Comparison of ENCODE assay signal across 28 cellular contexts in the genomic region with DNA sequence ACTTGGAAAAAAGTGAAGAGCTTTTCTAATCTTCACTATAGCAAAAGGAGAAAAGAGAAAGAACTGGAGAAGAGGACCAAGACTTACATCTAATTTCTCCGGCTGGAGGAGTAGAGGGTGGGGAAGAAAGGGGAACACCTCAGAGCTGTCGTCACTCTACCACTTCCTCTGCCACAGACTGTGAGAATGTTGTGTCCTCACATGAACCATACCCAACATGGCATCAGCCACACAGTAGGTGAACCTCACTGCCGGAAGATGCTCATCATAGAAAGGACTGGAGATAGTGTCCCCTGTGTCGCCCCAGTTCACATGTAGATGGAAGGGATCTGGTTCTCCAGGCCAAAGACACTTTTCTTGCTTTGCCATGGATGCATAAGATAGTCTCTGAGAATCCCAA.
DNase-seq lines count a peak whose midpoint lies in the region; ATAC-seq and TF ChIP-seq lines count a peak whose summit lies in the region.
"Had no signal": no experiment of that assay in that cellular context is flagged by ENCODE, and none has a peak within 500 bp of the region (broad histone marks: within the 10 kb centered on the region; RNA-seq: fewer than 3 reads in every experiment).

No MANE protein-coding gene starts in this region.

- H3K4me1 Mint-ChIP-seq in activated T-cell treated with anti-CD3 and anti-CD28 coated beads, Interleukin-2, amount 50 U/mL, for 24 hours (ENCODE audit: low read depth), result peaks cover 11% of the 10 kb centered on the region
- peaks cover 12% of the 10 kb centered on the region for H3K4me1 Mint-ChIP-seq in activated T-cell treated with anti-CD3 and anti-CD28 coated beads, Interleukin-2, amount 50 U/mL, for 4 hours (ENCODE audit: low read depth)
- peaks cover 7% of the 10 kb centered on the region for H3K4me1 Mint-ChIP-seq in activated naive CD8-positive, alpha-beta T cell treated with anti-CD3 and anti-CD28 coated beads, Interleukin-2, amount 10 ng/mL, durations not matched to agents 7 days and 5 days
- H3K4me1 Mint-ChIP-seq: immature natural killer cell had no signal

- H3K36me3 Mint-ChIP-seq in activated T-cell treated with anti-CD3 and anti-CD28 coated beads, Interleukin-2, amount 50 U/mL, for 24 hours (ENCODE audit: low read depth), result no peaks in the 10 kb centered on the region
- no peaks in the 10 kb centered on the region for H3K36me3 Mint-ChIP-seq in activated T-cell treated with anti-CD3 and anti-CD28 coated beads, Interleukin-2, amount 50 U/mL, for 4 hours (ENCODE audit: insufficient read depth)
- H3K36me3 Mint-ChIP-seq in activated naive CD8-positive, alpha-beta T cell treated with anti-CD3 and anti-CD28 coated beads, Interleukin-2, amount 10 ng/mL, durations not matched to agents 7 days and 5 days, result no peaks in the 10 kb centered on the region
- H3K36me3 Mint-ChIP-seq: immature natural killer cell had no signal

- peak overlapping the region; percentile 39 for H3K27ac Mint-ChIP-seq in activated T-cell treated with anti-CD3 and anti-CD28 coated beads, Interleukin-2, amount 50 U/mL, for 24 hours
- H3K27ac Mint-ChIP-seq in activated naive CD8-positive, alpha-beta T cell treated with anti-CD3 and anti-CD28 coated beads, Interleukin-2, amount 10 ng/mL, durations not matched to agents 7 days and 5 days, result no peak overlapping the region
- H3K27ac Mint-ChIP-seq: immature natural killer cell; nephron progenitor cell; T-helper 1 cell treated with Interleukin-12 subunit alpha and Interleukin-12 subunit beta and Interleukin-4 antibody, amounts not matched to agents 30 μg/mL and 1 μg/mL, for 36 hours had no signal

- H3K9me3 Mint-ChIP-seq in activated T-cell treated with anti-CD3 and anti-CD28 coated beads, Interleukin-2, amount 50 U/mL, for 24 hours, result peaks cover 7% of the 10 kb centered on the region
- peaks cover 11% of the 10 kb centered on the region for H3K9me3 Mint-ChIP-seq in activated T-cell treated with anti-CD3 and anti-CD28 coated beads, Interleukin-2, amount 50 U/mL, for 4 hours
- peaks cover 8% of the 10 kb centered on the region for H3K9me3 Mint-ChIP-seq in activated naive CD8-positive, alpha-beta T cell treated with anti-CD3 and anti-CD28 coated beads, Interleukin-2, amount 10 ng/mL, durations not matched to agents 7 days and 5 days

- H3K27me3 Mint-ChIP-seq in activated T-cell treated with anti-CD3 and anti-CD28 coated beads, Interleukin-2, amount 50 U/mL, for 24 hours, result no peaks in the 10 kb centered on the region
- H3K27me3 Mint-ChIP-seq in activated T-cell treated with anti-CD3 and anti-CD28 coated beads, Interleukin-2, amount 50 U/mL, for 4 hours (ENCODE audit: low read depth), result peaks cover 4% of the 10 kb centered on the region
- no peaks in the 10 kb centered on the region for H3K27me3 Mint-ChIP-seq in activated naive CD8-positive, alpha-beta T cell treated with anti-CD3 and anti-CD28 coated beads, Interleukin-2, amount 10 ng/mL, durations not matched to agents 7 days and 5 days

- no peak overlapping the region for H3K4me3 ChIP-seq in NB4 (ENCODE audit: low read depth, low read length)
- H3K4me3 ChIP-seq: BLaER1 treated with 17β-estradiol and CSF1 and Interleukin-3, amounts not matched to agents 10 nM and 100 nM; esophagus squamous epithelium; gastrocnemius medialis; ovary; SJCRH30; uterus had no signal

- no peak for DNase-seq in activated T-cell treated with anti-CD3 and anti-CD28 coated beads, Interleukin-2, amount 50 U/mL, for 24 hours
- no peak for DNase-seq in activated T-cell treated with anti-CD3 and anti-CD28 coated beads, Interleukin-2, amount 50 U/mL, for 4 hours
- DNase-seq in NB4 (ENCODE audit: low read depth) (peak; percentile 17), NCI-H2171 treated with DMSO at 0.1 percent for 48 hours (lab: John Stamatoyannopoulos, UW) (no peak), HPDE6-E6E7 (ENCODE audit: extremely low spot score) (no peak), DMS 273 (lab: John Stamatoyannopoulos, UW; ENCODE audit: unreplicated experiment) (no peak)
- no peak for DNase-seq in activated naive CD8-positive, alpha-beta T cell treated with anti-CD3 and anti-CD28 coated beads, Interleukin-2, amount 10 ng/mL, durations not matched to agents 7 days and 5 days
- DNase-seq in stimulated activated naive CD8-positive, alpha-beta T cell treated with anti-CD3 and anti-CD28 coated beads, Interleukin-15, Interleukin-2, amounts not matched to agents 100 U/mL and 50 U/mL, for 24 hours, result peak; percentile 5
- DNase-seq: brain microvascular endothelial cell; effector CD8-positive, alpha-beta T cell; EL; esophagus squamous epithelium; gastrocnemius medialis; hippocampal formation; NCI-H1048; NCI-H1694 treated with DMSO at 0.1 percent for 48 hours; NCI-H524 treated with DMSO at 0.1 percent for 48 hours; nephron progenitor cell; ovary; retina; SJCRH30; small intestine; stimulated activated CD4-positive, alpha-beta T cell treated with anti-CD3 and anti-CD28 coated beads, Interleukin-1b, Interleukin-23, amount 100 ng/mL, for 48 hours; uterus had no signal

- no peak for TF ChIP-seq CTCF in NB4 (IDR thresholded peaks at IDR 0.05; ENCODE audit: low read depth, low read length)

- POLR2A ChIA-PET in activated naive CD8-positive, alpha-beta T cell treated with anti-CD3 and anti-CD28 coated beads, Interleukin-2, amount 10 ng/mL, durations not matched to agents 7 days and 5 days (lab: Charles Lee), result no interaction called here

- no peak for ATAC-seq in activated T-cell treated with anti-CD3 and anti-CD28 coated beads, Interleukin-2, amount 50 U/mL, for 4 hours
- peak; percentile 78 for ATAC-seq in activated naive CD8-positive, alpha-beta T cell treated with anti-CD3 and anti-CD28 coated beads, Interleukin-2, amount 10 ng/mL, durations not matched to agents 7 days and 5 days (ENCODE audit: low read depth)
- peak; percentile 65 for ATAC-seq in stimulated activated naive CD8-positive, alpha-beta T cell treated with anti-CD3 and anti-CD28 coated beads, Interleukin-15, Interleukin-2, amounts not matched to agents 100 U/mL and 50 U/mL, for 24 hours
- ATAC-seq: gastrocnemius medialis, left lobe of liver had no signal

- TF ChIP-seq POLR2A in NB4 (IDR thresholded peaks at IDR 0.05; ENCODE audit: extremely low read depth, insufficient read length), result no peak

- H3K4me3 Mint-ChIP-seq in activated T-cell treated with anti-CD3 and anti-CD28 coated beads, Interleukin-2, amount 50 U/mL, for 24 hours, result no peak overlapping the region
- H3K4me3 Mint-ChIP-seq in activated T-cell treated with anti-CD3 and anti-CD28 coated beads, Interleukin-2, amount 50 U/mL, for 4 hours, result no peak overlapping the region
- H3K4me3 Mint-ChIP-seq in activated naive CD8-positive, alpha-beta T cell treated with anti-CD3 and anti-CD28 coated beads, Interleukin-2, amount 10 ng/mL, durations not matched to agents 7 days and 5 days, result no peak overlapping the region
- H3K4me3 Mint-ChIP-seq: immature natural killer cell; nephron progenitor cell; T-helper 1 cell treated with Interleukin-12 subunit alpha and Interleukin-12 subunit beta and Interleukin-4 antibody, amounts not matched to agents 30 μg/mL and 1 μg/mL, for 36 hours had no signal

Comparison
In these comparisons a context has a peak if more than half of its experiments do, and no peak if none do; other contexts are left out.
1. DNase-seq: peak in NB4 (single experiment) and stimulated activated naive CD8-positive, alpha-beta T cell treated with anti-CD3 and anti-CD28 coated beads, Interleukin-15, Interleukin-2, amounts not matched to agents 100 U/mL and 50 U/mL, for 24 hours (single experiment); none in activated T-cell treated with anti-CD3 and anti-CD28 coated beads, Interleukin-2, amount 50 U/mL, for 24 hours (single experiment), activated T-cell treated with anti-CD3 and anti-CD28 coated beads, Interleukin-2, amount 50 U/mL, for 4 hours (single experiment), activated naive CD8-positive, alpha-beta T cell treated with anti-CD3 and anti-CD28 coated beads, Interleukin-2, amount 10 ng/mL, durations not matched to agents 7 days and 5 days (single experiment), NCI-H2171 treated with DMSO at 0.1 percent for 48 hours (single experiment), HPDE6-E6E7 (single experiment) and DMS 273 (single experiment).
2. ATAC-seq: peak in activated naive CD8-positive, alpha-beta T cell treated with anti-CD3 and anti-CD28 coated beads, Interleukin-2, amount 10 ng/mL, durations not matched to agents 7 days and 5 days (single experiment) and stimulated activated naive CD8-positive, alpha-beta T cell treated with anti-CD3 and anti-CD28 coated beads, Interleukin-15, Interleukin-2, amounts not matched to agents 100 U/mL and 50 U/mL, for 24 hours (single experiment); none in activated T-cell treated with anti-CD3 and anti-CD28 coated beads, Interleukin-2, amount 50 U/mL, for 4 hours (0 of 2).